ENCODE assay signal across 26 cellular contexts in genomic region chr6:136084403-136084802, GRCh38.
"Had no signal": no experiment of that assay in that cellular context is flagged by ENCODE, and none has a peak within 500 bp of the region (broad histone marks: within the 10 kb centered on the region; RNA-seq: fewer than 3 reads in every experiment).

No MANE protein-coding gene starts in this region.

- H3K27me3 ChIP-seq: ascending aorta, cardiac muscle cell, Peyer's patch, SJSA1 had no signal

- DNase-seq: activated CD4-positive, alpha-beta memory T cell treated with anti-CD3 and anti-CD28 coated beads for 36 hours; activated CD4-positive, alpha-beta T cell treated with anti-CD3 and anti-CD28 coated beads, Interleukin-2, amount 10 ng/mL, durations not matched to agents 7 days and 5 days; activated CD8-positive, alpha-beta memory T cell treated with anti-CD3 and anti-CD28 coated beads for 24 hours; activated effector memory CD4-positive, alpha-beta T cell treated with anti-CD3 and anti-CD28 coated beads, Interleukin-2, amount 50 U/mL, for 16 hours; activated naive CD4-positive, alpha-beta T cell treated with Interleukin-2 at 50 U/mL for 16 hours; activated naive CD8-positive, alpha-beta T cell treated with anti-CD3 and anti-CD28 coated beads, Interleukin-2, amount 50 U/mL, for 24 hours; activated T-cell treated with anti-CD3 and anti-CD28 coated beads, Interleukin-2, amount 50 U/mL, for 4 hours; amniotic stem cell; Karpas-422; NCI-H146; NCI-H187 treated with DMSO at 0.1 percent for 48 hours; NCI-H2081 treated with DMSO at 0.1 percent for 48 hours; NCI-H226; NCI-H510A; NCI-H526 treated with DMSO at 0.1 percent for 48 hours; NCI-H82; Peyer's patch; SHP77; T-helper 17 cell; T-helper 9 cell had no signal

- H3K9me3 ChIP-seq: ascending aorta, Peyer's patch, SJSA1 had no signal

- ATAC-seq: activated naive CD4-positive, alpha-beta T cell treated with anti-CD3 and anti-CD28 coated beads, Interleukin-2, amount 50 U/mL, for 72 hours; activated naive CD8-positive, alpha-beta T cell treated with anti-CD3 and anti-CD28 coated beads, Interleukin-2, amount 50 U/mL, for 24 hours; activated T-cell treated with anti-CD3 and anti-CD28 coated beads, Interleukin-2, amount 50 U/mL, for 4 hours; K562; T-helper 17 cell; WTC11 had no signal

- H3K27ac ChIP-seq: ascending aorta, cardiac muscle cell, SJSA1 had no signal

- H3K36me3 ChIP-seq: ascending aorta, cardiac muscle cell, Peyer's patch, SJSA1 had no signal

- H3K4me1 ChIP-seq: ascending aorta, Peyer's patch, SJSA1 had no signal

- H3K4me3 ChIP-seq: ascending aorta, cardiac muscle cell, K562, Peyer's patch, SJSA1 had no signal
